7 cellular contexts compared by ENCODE assay signal in genomic region chr1:58904299-58905125, GRCh38.
DNase-seq lines count a peak whose midpoint lies in the region; ATAC-seq and TF ChIP-seq lines count a peak whose summit lies in the region.

No MANE protein-coding gene starts in this region.

- TF ChIP-seq POLR2A in stomach (IDR thresholded peaks at IDR 0.05), result no peak

- H3K27ac ChIP-seq in iPS-20b (ENCODE audit: low read length), result no peak overlapping the region
- H3K27ac ChIP-seq in stomach, result peak overlapping the region; percentile 96 to 98 (median 98)

- TF ChIP-seq CTCF in stomach (IDR thresholded peaks at IDR 0.05), result no peak

- peaks cover 20% of the 10 kb centered on the region for H3K4me1 Mint-ChIP-seq in activated naive CD8-positive, alpha-beta T cell treated with anti-CD3 and anti-CD28 coated beads for 36 hours

- peak overlapping the region; percentile 75 for H3K4me3 Mint-ChIP-seq in activated naive CD8-positive, alpha-beta T cell treated with anti-CD3 and anti-CD28 coated beads for 36 hours

- no peaks in the 10 kb centered on the region for H3K27me3 Mint-ChIP-seq in activated naive CD8-positive, alpha-beta T cell treated with anti-CD3 and anti-CD28 coated beads for 36 hours

- H3K4me1 ChIP-seq in iPS-20b (ENCODE audit: insufficient read depth, low read length) (0 out of 2 replicates have a peak, but pooled peaks cover 2% of the 10 kb centered on the region), stomach (peaks cover 12 to 59% (median 33%) of the 10 kb centered on the region in 4 donors)

- H3K27me3 ChIP-seq in iPS-20b (ENCODE audit: insufficient read depth, low read length) (peaks cover 27% of the 10 kb centered on the region), stomach (no peaks in the 10 kb centered on the region)

- H3K4me3 ChIP-seq in iPS-20b (ENCODE audit: low read length), result peak overlapping the region; percentile 50; the same call in 1 of the 2 replicates
- peak overlapping the region; percentile 39 to 52 (median 46) for H3K4me3 ChIP-seq in stomach

- 39 to 51% (median 42%) methylated on average over 8 of the region's 8 CpGs for WGBS in stomach, 5 donors

- no peak for DNase-seq in activated naive CD8-positive, alpha-beta T cell treated with anti-CD3 and anti-CD28 coated beads for 36 hours
- DNase-seq in stomach (no peak), A172 (ENCODE audit: low spot score) (no peak), germinal center (ENCODE audit: low spot score) (no peak)

- H3K36me3 ChIP-seq in iPS-20b (ENCODE audit: insufficient read depth, low read depth, low read length) (no peaks in the 10 kb centered on the region), stomach (no peaks in the 10 kb centered on the region)

- H3K9me3 ChIP-seq in iPS-20b (ENCODE audit: insufficient read depth, low read depth, low read length) (no peaks in the 10 kb centered on the region), stomach (no peaks in the 10 kb centered on the region)

- peak overlapping the region; percentile 80 for H3K27ac Mint-ChIP-seq in activated naive CD8-positive, alpha-beta T cell treated with anti-CD3 and anti-CD28 coated beads for 36 hours

- intact Hi-C loops in stomach (cut with DNase I; ENCODE audit: low total_unique reads), result no loop called here

- TF ChIP-seq EP300 in stomach (IDR thresholded peaks at IDR 0.05), result no peak

- H3K36me3 Mint-ChIP-seq in activated naive CD8-positive, alpha-beta T cell treated with anti-CD3 and anti-CD28 coated beads for 36 hours, result no peaks in the 10 kb centered on the region

- H3K9me3 Mint-ChIP-seq in activated naive CD8-positive, alpha-beta T cell treated with anti-CD3 and anti-CD28 coated beads for 36 hours, result no peaks in the 10 kb centered on the region

- H3K9ac ChIP-seq in iPS-20b (ENCODE audit: low read depth, low read length), result peak overlapping the region; percentile 71; the same call in 1 of the 2 replicates

- ATAC-seq in HG03439 (IDR thresholded peaks at IDR 0.05; ENCODE audit: unreplicated experiment) (peak; percentile 13), GM18858 (IDR thresholded peaks at IDR 0.05; ENCODE audit: unreplicated experiment) (no peak)
